ENCODE assay signal across 28 cellular contexts in the genomic region with DNA sequence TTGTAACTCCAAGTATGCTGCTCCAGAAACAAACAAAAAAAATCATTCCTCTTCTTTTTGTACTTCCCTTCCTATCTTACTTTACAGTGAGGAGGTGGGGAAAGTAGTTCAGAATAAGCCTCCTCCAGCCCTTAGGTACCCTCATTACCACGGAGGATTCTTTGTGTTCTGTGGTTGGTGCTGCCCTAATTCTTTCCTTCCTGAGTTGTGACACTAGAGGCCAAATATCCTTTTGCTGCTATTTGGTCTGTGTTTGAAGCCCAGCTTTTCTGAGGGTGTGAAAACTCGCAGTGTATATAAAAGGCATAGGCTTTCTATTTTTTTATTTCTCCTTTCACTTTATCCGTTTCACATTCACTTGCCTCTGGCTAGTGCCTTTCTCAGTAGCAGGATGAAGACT.
"Had no signal": no experiment of that assay in that cellular context is flagged by ENCODE, and none has a peak within 500 bp of the region (broad histone marks: within the 10 kb centered on the region; RNA-seq: fewer than 3 reads in every experiment).

No MANE protein-coding gene starts in this region.

- H3K4me3 Mint-ChIP-seq: activated CD4-positive, alpha-beta memory T cell treated with anti-CD3 and anti-CD28 coated beads, Interleukin-2, amount 10 ng/mL, durations not matched to agents 7 days and 5 days; activated CD4-positive, alpha-beta T cell treated with anti-CD3 and anti-CD28 coated beads for 36 hours; activated T-cell treated with anti-CD3 and anti-CD28 coated beads, Interleukin-2, amount 50 U/mL, for 72 hours; T-cell had no signal

- H3K27ac Mint-ChIP-seq: activated CD4-positive, alpha-beta memory T cell treated with anti-CD3 and anti-CD28 coated beads, Interleukin-2, amount 10 ng/mL, durations not matched to agents 7 days and 5 days; activated CD4-positive, alpha-beta T cell treated with anti-CD3 and anti-CD28 coated beads for 36 hours; activated T-cell treated with anti-CD3 and anti-CD28 coated beads, Interleukin-2, amount 50 U/mL, for 72 hours; activated T-helper 2 cell treated with anti-CD3 and anti-CD28 coated beads, Interferon-gamma antibody, Interleukin-2, Interleukin-4, amounts not matched to agents 10 μg/mL and 5 μg/mL and 100 μg/mL, durations not matched to agents 14 hours and 24 hours and 36 hours; T-cell had no signal

- H3K9me3 ChIP-seq: ascending aorta, body of pancreas, SJSA1 had no signal

- H3K36me3 ChIP-seq: ascending aorta, SJSA1, WERI-Rb-1 had no signal

- DNase-seq: activated CD4-positive, alpha-beta memory T cell treated with anti-CD3 and anti-CD28 coated beads, Interleukin-2, amount 10 ng/mL, durations not matched to agents 7 days and 5 days; activated CD4-positive, alpha-beta T cell treated with anti-CD3 and anti-CD28 coated beads for 36 hours; activated CD4-positive, alpha-beta T cell treated with anti-CD3 and anti-CD28 coated beads, Interleukin-2, amount 50 U/mL, for 1 hour; activated naive CD4-positive, alpha-beta T cell treated with anti-CD3 and anti-CD28 coated beads, Interleukin-2, amount 50 U/mL, for 16 hours; activated T-cell treated with anti-CD3 and anti-CD28 coated beads, Interleukin-2, amount 50 U/mL, for 72 hours; amniotic stem cell; body of pancreas; central memory CD4-positive, alpha-beta T cell; MM.1S; NCI-H1105 treated with DMSO at 0.1 percent for 48 hours; NCI-H1436 treated with DMSO at 0.1 percent for 48 hours; NCI-H187; NCI-H2081; NCI-H510A treated with DMSO at 0.1 percent for 48 hours; NCI-H69; NK-92 treated with Interleukin-12 subunit alpha and Interleukin-12 subunit beta, amount 100 ng/mL, for 24 hours; OCI-M1; RPMI8226; T-cell; T-helper 2 cell; WERI-Rb-1 had no signal

- H3K27me3 ChIP-seq: ascending aorta, body of pancreas, SJSA1 had no signal

- H3K4me1 Mint-ChIP-seq: activated CD4-positive, alpha-beta memory T cell treated with anti-CD3 and anti-CD28 coated beads, Interleukin-2, amount 10 ng/mL, durations not matched to agents 7 days and 5 days; activated CD4-positive, alpha-beta T cell treated with anti-CD3 and anti-CD28 coated beads for 36 hours had no signal

- H3K9me3 Mint-ChIP-seq: activated CD4-positive, alpha-beta memory T cell treated with anti-CD3 and anti-CD28 coated beads, Interleukin-2, amount 10 ng/mL, durations not matched to agents 7 days and 5 days; activated T-cell treated with anti-CD3 and anti-CD28 coated beads, Interleukin-2, amount 50 U/mL, for 72 hours; T-cell had no signal

- H3K27ac ChIP-seq: ascending aorta, body of pancreas, KMS-11, SJSA1, WERI-Rb-1 had no signal

- H3K4me1 ChIP-seq: ascending aorta, body of pancreas, SJSA1 had no signal

- ATAC-seq: activated CD4-positive, alpha-beta T cell treated with anti-CD3 and anti-CD28 coated beads for 36 hours; activated T-cell treated with anti-CD3 and anti-CD28 coated beads, Interleukin-2, amount 50 U/mL, for 72 hours; body of pancreas; Panc1; Right ventricle myocardium inferior; SK-N-SH treated with all-trans-retinoic acid at 6 μM for 48 hours; T-cell had no signal

- H3K4me3 ChIP-seq: ascending aorta, body of pancreas, SJSA1 had no signal
